Comparison of ENCODE assay signal across 14 cellular contexts in the genomic region with DNA sequence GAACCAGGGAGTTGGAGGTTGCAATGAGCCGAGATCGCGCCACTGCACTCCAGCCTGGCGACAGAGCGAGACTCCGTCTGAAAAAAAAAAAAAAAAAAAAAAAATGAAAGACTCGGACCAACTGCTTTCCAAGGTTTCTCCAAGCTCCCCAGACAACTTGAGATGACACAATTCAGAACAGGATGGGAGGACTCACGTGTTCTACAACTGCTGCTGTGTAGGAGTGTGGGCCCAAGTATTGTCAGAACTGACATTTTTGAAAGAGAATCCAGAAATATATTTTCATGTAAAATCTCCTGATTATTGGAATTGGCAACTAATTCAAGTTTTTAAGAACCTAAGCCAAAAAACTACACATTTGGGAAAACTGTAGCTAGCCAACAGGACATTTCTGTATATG.
DNase-seq lines count a peak whose midpoint lies in the region; ATAC-seq and TF ChIP-seq lines count a peak whose summit lies in the region.
"Had no signal": no experiment of that assay in that cellular context is flagged by ENCODE, and none has a peak within 500 bp of the region (broad histone marks: within the 10 kb centered on the region; RNA-seq: fewer than 3 reads in every experiment).

No MANE protein-coding gene starts in this region.

- H3K4me3 ChIP-seq in left ventricle myocardium inferior (no peak overlapping the region), KMS-11 (IDR thresholded peaks at IDR 0.05; ENCODE audit: insufficient read depth, low read depth, low read length) (no peak overlapping the region), psoas muscle (no peak overlapping the region)
- H3K4me3 ChIP-seq: GM23338 had no signal

- H3K79me2 ChIP-seq in KMS-11 (ENCODE audit: insufficient read depth, low read depth) = no peaks in the 10 kb centered on the region

- H3K27ac ChIP-seq in left ventricle myocardium inferior (replicated peaks) (peak overlapping the region; percentile 70), KMS-11 (peak overlapping the region; percentile 54; the same call in 1 of the 2 replicates), psoas muscle (peak overlapping the region; percentile 58)

- H2AFZ ChIP-seq in KMS-11 (ENCODE audit: low read depth) = no peak overlapping the region
- H2AFZ ChIP-seq: GM23338 had no signal

- ATAC-seq in Right ventricle myocardium inferior = no peak
- no peak for ATAC-seq in psoas muscle
- ATAC-seq: GM23338 had no signal

- H3K27me3 ChIP-seq in left ventricle myocardium inferior (ENCODE audit: low read depth) (no peaks in the 10 kb centered on the region), KMS-11 (ENCODE audit: insufficient read depth, low read depth) (no peaks in the 10 kb centered on the region), psoas muscle (ENCODE audit: insufficient read depth in 3 of 3, low read length in 2 of 3) (no peaks in the 10 kb centered on the region)

- intact Hi-C loops in left ventricle myocardium inferior (cut with micrococcal nuclease) (no loop called here), Right ventricle myocardium inferior (cut with DNase I) (loop anchor here (2.0 kb wide), 1 partner anchor 18 kb away; no protein-coding TSS in a partner anchor), psoas muscle (cut with DNase I) (loop anchor here in 1 of 2 donors (5.0 kb wide), 1 partner anchor 111 kb away; the partner anchor contains the start of gene ETV5), posterior vena cava (cut with DNase I) (no loop called here)

- no peak overlapping the region for H3K9ac ChIP-seq in KMS-11

- DNase-seq in left ventricle myocardium inferior = no peak
- no peak for DNase-seq in Right ventricle myocardium inferior (ENCODE audit: missing footprints)
- DNase-seq in psoas muscle = no peak
- no peak for DNase-seq in posterior vena cava (ENCODE audit: low spot score)
- DNase-seq in activated CD4-positive, CD25-positive, alpha-beta regulatory T cell treated with anti-CD3 and anti-CD28 coated beads, Interleukin-2, amount 50 U/mL, for 72 hours = no peak
- DNase-seq: Calu3; CD4-positive, alpha-beta memory T cell; COR-L47; DMS79 treated with DMSO at 0.1 percent for 48 hours; GF-D8; H9; HFFc6 had no signal

- 83 to 93% (median 90%) methylated on average over 8 of the region's 8 CpGs for WGBS in psoas muscle, 3 donors

- H3K36me3 ChIP-seq in left ventricle myocardium inferior (no peaks in the 10 kb centered on the region), KMS-11 (ENCODE audit: insufficient read depth) (no peaks in the 10 kb centered on the region), psoas muscle (ENCODE audit: insufficient read depth in 1 of 2, low read depth in 1 of 2) (no peaks in the 10 kb centered on the region)

- no peaks in the 10 kb centered on the region for H4K20me1 ChIP-seq in KMS-11 (ENCODE audit: insufficient read depth)

- TF ChIP-seq CTCF in left ventricle myocardium inferior (IDR thresholded peaks at IDR 0.05; ENCODE audit: borderline replicate concordance) (no peak), KMS-11 (conservative IDR thresholded peaks at IDR 0.05; ENCODE audit: low read depth, low read length) (no peak), psoas muscle (IDR thresholded peaks at IDR 0.05) (no peak)

- H3K9me3 ChIP-seq in left ventricle myocardium inferior (replicated peaks) (no peaks in the 10 kb centered on the region), psoas muscle (no peaks in the 10 kb centered on the region)

- peaks cover 61% of the 10 kb centered on the region for H3K4me1 ChIP-seq in left ventricle myocardium inferior
- peaks cover 70% of the 10 kb centered on the region for H3K4me1 ChIP-seq in KMS-11 (ENCODE audit: low read depth, poor library complexity, severe bottlenecking)
- peaks cover 68% of the 10 kb centered on the region for H3K4me1 ChIP-seq in psoas muscle

- H3K4me2 ChIP-seq in KMS-11 = peak overlapping the region; percentile 82
- H3K4me2 ChIP-seq: GM23338 had no signal
